21 cellular contexts compared by ENCODE assay signal in the genomic region with DNA sequence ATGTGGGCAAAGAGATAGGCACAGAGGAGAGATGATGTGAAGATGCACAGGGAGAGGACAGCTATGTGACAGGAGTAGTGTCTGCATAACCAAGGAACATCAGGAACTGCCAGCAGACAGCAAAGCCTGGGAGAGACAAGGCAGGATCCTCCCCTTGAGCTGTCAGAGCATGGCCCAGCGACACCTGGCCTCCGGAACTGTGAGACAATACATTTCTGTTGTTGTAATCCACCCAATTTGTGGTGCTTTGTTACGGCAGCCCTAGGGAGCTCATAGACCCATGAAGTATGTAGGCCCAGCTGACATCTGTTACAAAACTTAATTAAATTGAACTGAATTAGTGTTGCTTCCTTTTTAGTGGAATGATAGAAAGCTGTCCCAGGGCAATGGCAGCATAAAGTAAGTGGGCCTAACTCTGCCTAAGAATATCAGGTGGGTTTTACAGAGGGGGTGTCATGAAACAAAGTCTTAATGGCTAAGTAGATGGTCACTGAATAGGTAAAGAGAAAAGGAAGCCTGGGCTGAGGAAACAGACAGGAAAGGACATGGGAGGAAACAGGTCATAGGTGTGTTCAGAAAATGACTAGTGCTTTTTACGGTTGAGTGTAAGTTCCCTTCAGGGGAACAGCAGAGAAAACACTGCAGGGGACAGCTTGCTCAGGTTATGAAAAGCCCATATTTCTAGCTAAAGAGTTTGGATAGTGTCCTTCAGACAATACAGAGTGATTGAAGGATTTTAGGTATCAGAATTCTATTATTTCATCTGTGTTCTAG. TPM values are rescaled to one million over a fixed set of nuclear protein-coding genes. Genes with fewer than 3 reads are reported as not detected.
"Had no signal": no experiment of that assay in that cellular context is flagged by ENCODE, and none has a peak within 500 bp of the region (broad histone marks: within the 10 kb centered on the region; RNA-seq: fewer than 3 reads in every experiment).

No MANE protein-coding gene starts in this region.

- ATAC-seq: activated T-helper 17 cell treated with anti-CD3 and anti-CD28 coated beads, Interleukin-2, amount 50 U/mL, for 72 hours; gastrocnemius medialis; mucosa of descending colon; naive thymus-derived CD8-positive, alpha-beta T cell; sciatic nerve; stimulated activated memory B cell treated with anti-CD40 and anti-IgM and Interleukin-4, amounts not matched to agents 10 μg/mL and 1 μg/mL and 100 μg/mL, for 72 hours had no signal

- H3K4me1 Mint-ChIP-seq: activated CD4-positive, alpha-beta T cell treated with anti-CD3 and anti-CD28 coated beads, Interleukin-2, amount 10 ng/mL, durations not matched to agents 7 days and 5 days; activated T-helper 17 cell treated with anti-CD3 and anti-CD28 coated beads, Interleukin-2, amount 50 U/mL, for 72 hours; naive thymus-derived CD8-positive, alpha-beta T cell; stimulated activated memory B cell treated with anti-CD40 and anti-IgM and Interleukin-4, amounts not matched to agents 10 μg/mL and 1 μg/mL and 100 μg/mL, for 72 hours had no signal

- H3K4me3 ChIP-seq: coronary artery, gastrocnemius medialis, hepatocyte, mucosa of descending colon, prostate gland, spleen, tibial nerve had no signal

- H3K9me3 Mint-ChIP-seq: activated CD4-positive, alpha-beta T cell treated with anti-CD3 and anti-CD28 coated beads, Interleukin-2, amount 10 ng/mL, durations not matched to agents 7 days and 5 days; activated naive CD4-positive, alpha-beta T cell treated with anti-CD3 and anti-CD28 coated beads for 36 hours; activated T-helper 17 cell treated with anti-CD3 and anti-CD28 coated beads, Interleukin-2, amount 50 U/mL, for 72 hours; naive thymus-derived CD8-positive, alpha-beta T cell had no signal

- H3K79me2 ChIP-seq: hepatocyte had no signal

- H3K36me3 ChIP-seq: gastrocnemius medialis, prostate gland, spleen, tibial nerve had no signal

- H3K4me2 ChIP-seq: hepatocyte had no signal

- H3K27me3 ChIP-seq: gastrocnemius medialis, hepatocyte had no signal

- H2AFZ ChIP-seq: hepatocyte had no signal

- H3K4me1 ChIP-seq: gastrocnemius medialis, prostate gland, spleen, tibial nerve had no signal

- H3K9me3 ChIP-seq: gastrocnemius medialis, mucosa of descending colon, prostate gland, spleen, tibial nerve had no signal

- H3K36me3 Mint-ChIP-seq: naive thymus-derived CD8-positive, alpha-beta T cell; stimulated activated memory B cell treated with anti-CD40 and anti-IgM and Interleukin-4, amounts not matched to agents 10 μg/mL and 1 μg/mL and 100 μg/mL, for 72 hours had no signal

- H3K27ac Mint-ChIP-seq: activated CD4-positive, alpha-beta T cell treated with anti-CD3 and anti-CD28 coated beads, Interleukin-2, amount 10 ng/mL, durations not matched to agents 7 days and 5 days; activated naive CD4-positive, alpha-beta T cell treated with anti-CD3 and anti-CD28 coated beads for 36 hours; activated T-helper 17 cell treated with anti-CD3 and anti-CD28 coated beads, Interleukin-2, amount 50 U/mL, for 72 hours; naive thymus-derived CD8-positive, alpha-beta T cell; stimulated activated memory B cell treated with anti-CD40 and anti-IgM and Interleukin-4, amounts not matched to agents 10 μg/mL and 1 μg/mL and 100 μg/mL, for 72 hours had no signal

- DNase-seq: activated CD4-positive, alpha-beta T cell treated with anti-CD3 and anti-CD28 coated beads, Interleukin-2, amount 10 ng/mL, durations not matched to agents 7 days and 5 days; activated CD8-positive, alpha-beta memory T cell treated with anti-CD3 and anti-CD28 coated beads for 24 hours; activated naive CD4-positive, alpha-beta T cell treated with anti-CD3 and anti-CD28 coated beads for 36 hours; activated T-cell treated with anti-CD3 and anti-CD28 coated beads for 4 hours; central memory CD4-positive, alpha-beta T cell; effector CD8-positive, alpha-beta T cell; gastrocnemius medialis; mucosa of descending colon; naive thymus-derived CD8-positive, alpha-beta T cell; occipital lobe; spleen; stimulated activated CD4-positive, alpha-beta T cell treated with anti-CD3 and anti-CD28 coated beads, Interleukin-1b, Interleukin-23, amount 100 ng/mL, for 48 hours; T-helper 1 cell had no signal

- H3K27ac ChIP-seq: coronary artery, hepatocyte, prostate gland, spleen, tibial nerve had no signal

- H3K4me3 Mint-ChIP-seq: activated CD4-positive, alpha-beta T cell treated with anti-CD3 and anti-CD28 coated beads, Interleukin-2, amount 10 ng/mL, durations not matched to agents 7 days and 5 days; activated naive CD4-positive, alpha-beta T cell treated with anti-CD3 and anti-CD28 coated beads for 36 hours; activated T-helper 17 cell treated with anti-CD3 and anti-CD28 coated beads, Interleukin-2, amount 50 U/mL, for 72 hours; naive thymus-derived CD8-positive, alpha-beta T cell; stimulated activated memory B cell treated with anti-CD40 and anti-IgM and Interleukin-4, amounts not matched to agents 10 μg/mL and 1 μg/mL and 100 μg/mL, for 72 hours had no signal

RNA-seq across cellular contexts. Expression of a gene that starts 24.8 kb away (rescaled TPM):
- total RNA-seq: activated CD4-positive, alpha-beta T cell treated with anti-CD3 and anti-CD28 coated beads, Interleukin-2, amount 10 ng/mL, durations not matched to agents 7 days and 5 days; activated naive CD4-positive, alpha-beta T cell treated with anti-CD3 and anti-CD28 coated beads for 36 hours; activated T-helper 17 cell treated with anti-CD3 and anti-CD28 coated beads, Interleukin-2, amount 50 U/mL, for 72 hours; fibroblast of lung; naive thymus-derived CD8-positive, alpha-beta T cell; spleen had no signal
- polyA plus RNA-seq: fibroblast of lung; naive thymus-derived CD8-positive, alpha-beta T cell; spleen had no signal
